ENCODE assay signal across 1 cellular context in the genomic region with DNA sequence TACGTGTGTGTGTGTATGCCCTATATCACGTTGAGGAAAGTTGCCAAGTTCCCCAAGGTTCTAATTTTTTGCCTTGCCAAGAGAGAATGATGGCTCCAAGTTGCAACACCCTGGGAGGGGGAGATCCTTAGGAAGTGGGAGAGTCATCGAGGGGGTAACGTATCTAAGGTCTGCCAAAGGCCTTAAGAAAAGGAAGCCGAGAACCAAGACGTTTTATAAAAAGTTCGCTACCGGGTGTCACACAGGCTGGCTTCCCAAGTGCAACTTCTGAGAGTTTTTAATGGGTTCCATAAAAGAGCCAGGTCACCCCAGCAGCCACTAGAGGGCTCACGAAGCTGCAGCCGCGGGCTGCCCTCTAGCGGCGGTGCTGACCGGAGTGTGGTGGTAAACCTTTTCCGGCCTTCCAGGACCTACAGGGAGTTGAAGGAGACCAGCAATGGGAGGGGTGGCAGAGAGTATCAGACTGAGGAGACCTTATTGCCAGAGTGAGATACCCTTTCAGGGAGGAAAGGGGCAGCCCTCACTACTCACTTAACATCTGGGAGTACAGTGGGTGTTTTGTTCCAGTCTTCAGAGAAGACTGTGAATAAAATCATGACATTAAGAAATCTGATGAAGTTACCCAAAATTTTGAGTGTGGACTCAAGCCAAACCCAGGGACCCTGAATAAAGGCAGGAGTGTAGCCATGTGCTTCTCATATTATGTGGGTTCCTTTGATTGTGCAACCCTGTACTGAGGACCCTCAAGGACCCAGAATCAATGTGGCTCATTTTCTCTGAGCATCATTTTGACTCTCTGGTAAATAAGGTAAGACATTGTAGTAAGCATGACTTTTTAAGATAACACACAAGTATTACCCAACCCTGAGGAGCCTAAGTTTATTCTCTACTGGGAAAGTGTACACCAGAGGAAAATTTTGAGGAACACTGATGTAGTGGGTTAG.
A peak's percentile ranks its signal among the peaks of the same experiment; 100 is the strongest.
TF ChIP-seq lines count a peak whose summit lies in the region.

No MANE protein-coding gene starts in this region.

TF ChIP-seq in K562, 482 proteins besides CTCF, POLR2A, EP300 and RAD21 (continued from another document and continues in another):
- peak; percentile 32 for TF ChIP-seq NUFIP1 (IDR thresholded peaks at IDR 0.05; ENCODE audit: partially characterized antibody)
- TF ChIP-seq TAF15 (IDR thresholded peaks at IDR 0.05; ENCODE audit: low read depth, low read length) = no peak
- TF ChIP-seq TBP (optimal IDR thresholded peaks at IDR 0.05; ENCODE audit: low read depth, low read length) = peak; percentile 72
- peak in 1 of 2 experiments; percentile 83; a peak in 1 of 4 replicates for TF ChIP-seq RCOR1 (IDR thresholded peaks at IDR 0.05; ENCODE audit: borderline replicate concordance in 1 of 2, low read depth in 2 of 2, low read length in 2 of 2)
- TF ChIP-seq MEIS2 (IDR thresholded peaks at IDR 0.05; ENCODE audit: partially characterized antibody) = peak; percentile 6
- TF ChIP-seq ZNF175 (CRISPR knock-in tag; IDR thresholded peaks at IDR 0.05; ENCODE audit: low read depth) = no peak; the same call in 1 of the 2 replicates
- peak in 1 of 2 experiments; percentile 29; a peak in 1 of 4 replicates for TF ChIP-seq FOXK2 (conservative IDR thresholded peaks at IDR 0.05 in 1 of 2, IDR thresholded peaks at IDR 0.05 in 1 of 2; ENCODE audit: low read depth in 2 of 2)
- no peak for TF ChIP-seq PTTG1 (tag; IDR thresholded peaks at IDR 0.05; ENCODE audit: low read depth)
- TF ChIP-seq HDAC8 (tag; IDR thresholded peaks at IDR 0.05) = no peak
- TF ChIP-seq SMC3 (conservative IDR thresholded peaks at IDR 0.05; ENCODE audit: insufficient read depth, low read depth, low read length) = peak; percentile 93
- peak; percentile 56 for TF ChIP-seq FOXM1 (IDR thresholded peaks at IDR 0.05; ENCODE audit: low read depth)
- TF ChIP-seq FOXM1 (CRISPR knock-in tag; IDR thresholded peaks at IDR 0.05; ENCODE audit: low read depth) = no peak
- TF ChIP-seq, protein P1, sequence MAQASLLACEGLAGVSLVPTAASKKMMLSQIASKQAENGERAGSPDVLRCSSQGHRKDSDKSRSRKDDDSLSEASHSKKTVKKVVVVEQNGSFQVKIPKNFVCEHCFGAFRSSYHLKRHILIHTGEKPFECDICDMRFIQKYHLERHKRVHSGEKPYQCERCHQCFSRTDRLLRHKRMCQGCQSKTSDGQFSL (CRISPR knock-in tag; IDR thresholded peaks at IDR 0.05) = peak; percentile 60; the same call in 1 of the 2 replicates
- TF ChIP-seq, protein P1 (tag; IDR thresholded peaks at IDR 0.05) = no peak; a peak in 1 of 4 replicates
- TF ChIP-seq TRIM24 (IDR thresholded peaks at IDR 0.05) = peak in 1 of 2 experiments; percentile 92; a peak in 2 of 4 replicates
- TF ChIP-seq, protein P2, sequence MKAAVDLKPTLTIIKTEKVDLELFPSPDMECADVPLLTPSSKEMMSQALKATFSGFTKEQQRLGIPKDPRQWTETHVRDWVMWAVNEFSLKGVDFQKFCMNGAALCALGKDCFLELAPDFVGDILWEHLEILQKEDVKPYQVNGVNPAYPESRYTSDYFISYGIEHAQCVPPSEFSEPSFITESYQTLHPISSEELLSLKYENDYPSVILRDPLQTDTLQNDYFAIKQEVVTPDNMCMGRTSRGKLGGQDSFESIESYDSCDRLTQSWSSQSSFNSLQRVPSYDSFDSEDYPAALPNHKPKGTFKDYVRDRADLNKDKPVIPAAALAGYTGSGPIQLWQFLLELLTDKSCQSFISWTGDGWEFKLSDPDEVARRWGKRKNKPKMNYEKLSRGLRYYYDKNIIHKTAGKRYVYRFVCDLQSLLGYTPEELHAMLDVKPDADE (conservative IDR thresholded peaks at IDR 0.05; ENCODE audit: control insufficient read depth, low read depth, low read length) = 0 out of 2 replicates have a peak, but pooled peaks have one; percentile 36
- no peak for TF ChIP-seq RFX7 (CRISPR knock-in tag; IDR thresholded peaks at IDR 0.05)
- no peak for TF ChIP-seq ERF (CRISPR knock-in tag; IDR thresholded peaks at IDR 0.05)
- peak; percentile 48; the same call in 1 of the 2 replicates for TF ChIP-seq CTBP1 (IDR thresholded peaks at IDR 0.05; ENCODE audit: borderline replicate concordance)
- TF ChIP-seq SREBF1 (IDR thresholded peaks at IDR 0.05; ENCODE audit: borderline replicate concordance, low read depth, low read length) = 0 out of 2 replicates have a peak, but pooled peaks have one; percentile 20
- TF ChIP-seq KAT7 (CRISPR knock-in tag; IDR thresholded peaks at IDR 0.05; ENCODE audit: borderline replicate concordance) = 0 out of 2 replicates have a peak, but pooled peaks have one; percentile 9
- TF ChIP-seq HSF4 (CRISPR knock-in tag; IDR thresholded peaks at IDR 0.05; ENCODE audit: borderline replicate concordance) = no peak
- peak; percentile 33 to 41; a peak in 3 of 4 replicates for TF ChIP-seq MNT (conservative IDR thresholded peaks at IDR 0.05)
- TF ChIP-seq CXXC5 (CRISPR knock-in tag; IDR thresholded peaks at IDR 0.05) = peak; percentile 66
- TF ChIP-seq MTA3 (IDR thresholded peaks at IDR 0.05; ENCODE audit: borderline replicate concordance) = peak; percentile 73; the same call in 1 of the 2 replicates
- 0 out of 2 replicates have a peak, but pooled peaks have one; percentile 19 for TF ChIP-seq TAF7 (tag; IDR thresholded peaks at IDR 0.05)
- no peak for TF ChIP-seq ZFPM2 (CRISPR knock-in tag; IDR thresholded peaks at IDR 0.05)
- TF ChIP-seq, protein P3, sequence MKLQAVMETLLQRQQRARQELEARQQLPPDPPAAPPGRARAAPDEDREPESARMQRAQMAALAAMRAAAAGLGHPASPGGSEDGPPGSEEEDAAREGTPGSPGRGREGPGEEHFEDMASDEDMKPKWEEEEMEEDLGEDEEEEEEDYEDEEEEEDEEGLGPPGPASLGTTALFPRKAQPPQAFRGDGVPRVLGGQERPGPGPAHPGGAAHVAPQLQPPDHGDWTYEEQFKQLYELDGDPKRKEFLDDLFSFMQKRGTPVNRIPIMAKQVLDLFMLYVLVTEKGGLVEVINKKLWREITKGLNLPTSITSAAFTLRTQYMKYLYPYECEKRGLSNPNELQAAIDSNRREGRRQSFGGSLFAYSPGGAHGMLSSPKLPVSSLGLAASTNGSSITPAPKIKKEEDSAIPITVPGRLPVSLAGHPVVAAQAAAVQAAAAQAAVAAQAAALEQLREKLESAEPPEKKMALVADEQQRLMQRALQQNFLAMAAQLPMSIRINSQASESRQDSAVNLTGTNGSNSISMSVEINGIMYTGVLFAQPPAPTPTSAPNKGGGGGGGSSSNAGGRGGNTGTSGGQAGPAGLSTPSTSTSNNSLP (IDR thresholded peaks at IDR 0.05; ENCODE audit: borderline replicate concordance, low read depth, low read length) = peak; percentile 78
- peak; percentile 87 for TF ChIP-seq ZNF384 (IDR thresholded peaks at IDR 0.05; ENCODE audit: low read depth, low read length)
- TF ChIP-seq, protein P4, sequence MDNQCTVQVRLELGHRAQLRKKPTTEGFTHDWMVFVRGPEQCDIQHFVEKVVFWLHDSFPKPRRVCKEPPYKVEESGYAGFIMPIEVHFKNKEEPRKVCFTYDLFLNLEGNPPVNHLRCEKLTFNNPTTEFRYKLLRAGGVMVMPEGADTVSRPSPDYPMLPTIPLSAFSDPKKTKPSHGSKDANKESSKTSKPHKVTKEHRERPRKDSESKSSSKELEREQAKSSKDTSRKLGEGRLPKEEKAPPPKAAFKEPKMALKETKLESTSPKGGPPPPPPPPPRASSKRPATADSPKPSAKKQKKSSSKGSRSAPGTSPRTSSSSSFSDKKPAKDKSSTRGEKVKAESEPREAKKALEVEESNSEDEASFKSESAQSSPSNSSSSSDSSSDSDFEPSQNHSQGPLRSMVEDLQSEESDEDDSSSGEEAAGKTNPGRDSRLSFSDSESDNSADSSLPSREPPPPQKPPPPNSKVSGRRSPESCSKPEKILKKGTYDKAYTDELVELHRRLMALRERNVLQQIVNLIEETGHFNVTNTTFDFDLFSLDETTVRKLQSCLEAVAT (IDR thresholded peaks at IDR 0.05) = peak; percentile 51 to 98; a peak in 3 of 4 replicates
- TF ChIP-seq HMGXB4 (CRISPR knock-in tag; IDR thresholded peaks at IDR 0.05) = peak; percentile 71; the same call in 1 of the 2 replicates
- TF ChIP-seq PPARD (CRISPR knock-in tag; IDR thresholded peaks at IDR 0.05) = no peak
- peak; percentile 67 for TF ChIP-seq ATF7 (IDR thresholded peaks at IDR 0.05)
- TF ChIP-seq POLR2H (tag; IDR thresholded peaks at IDR 0.05; ENCODE audit: low read depth) = peak; percentile 90
- TF ChIP-seq DIDO1 (tag; IDR thresholded peaks at IDR 0.05; ENCODE audit: low read depth) = peak; percentile 58; the same call in 1 of the 2 replicates
- 0 out of 2 replicates have a peak, but pooled peaks have one; percentile 19 for TF ChIP-seq HLTF (IDR thresholded peaks at IDR 0.05)
- no peak for TF ChIP-seq MEF2A (IDR thresholded peaks at IDR 0.05; ENCODE audit: control insufficient read depth, low read depth, low read length)
- TF ChIP-seq ELF1 (tag; IDR thresholded peaks at IDR 0.05) = 0 out of 2 replicates have a peak, but pooled peaks have one; percentile 39
- no peak for TF ChIP-seq SIRT6 (IDR thresholded peaks at IDR 0.05; ENCODE audit: low read depth, low read length)
- TF ChIP-seq EP400 (IDR thresholded peaks at IDR 0.05) = peak; percentile 56
- 0 out of 4 replicates have a peak, but pooled peaks of 1 of the 2 experiments have one; percentile 64 for TF ChIP-seq NONO (IDR thresholded peaks at IDR 0.05; ENCODE audit: low read depth in 2 of 2, low read length in 1 of 2)
- TF ChIP-seq ARID1B (IDR thresholded peaks at IDR 0.05) = peak; percentile 26; the same call in 1 of the 2 replicates
- TF ChIP-seq BCL6 (CRISPR knock-in tag; IDR thresholded peaks at IDR 0.05) = no peak
- peak; percentile 51 for TF ChIP-seq CCNT2 (IDR thresholded peaks at IDR 0.05; ENCODE audit: borderline replicate concordance, extremely low read depth, insufficient read length, low read depth, low read length)
- TF ChIP-seq PTBP1 (IDR thresholded peaks at IDR 0.05; ENCODE audit: low read depth, low read length) = 0 out of 2 replicates have a peak, but pooled peaks have one; percentile 50
- no peak for TF ChIP-seq RBM34 (IDR thresholded peaks at IDR 0.05; ENCODE audit: borderline replicate concordance, insufficient read depth, low read length)
- TF ChIP-seq ZBTB17 (CRISPR knock-in tag; IDR thresholded peaks at IDR 0.05) = peak; percentile 50; the same call in 1 of the 2 replicates
- TF ChIP-seq CBX3 (IDR thresholded peaks at IDR 0.05; ENCODE audit: borderline replicate concordance in 1 of 2, low read length in 2 of 2) = peak in 1 of 2 experiments; percentile 78; a peak in 1 of 3 replicates
- TF ChIP-seq ZNF592 (IDR thresholded peaks at IDR 0.05) = peak; percentile 95
- peak; percentile 77 for TF ChIP-seq HMGN3 (IDR thresholded peaks at IDR 0.05; ENCODE audit: borderline replicate concordance, extremely low read depth, insufficient read length, low read depth, low read length)
